8 cellular contexts compared by ENCODE assay signal in the genomic region with DNA sequence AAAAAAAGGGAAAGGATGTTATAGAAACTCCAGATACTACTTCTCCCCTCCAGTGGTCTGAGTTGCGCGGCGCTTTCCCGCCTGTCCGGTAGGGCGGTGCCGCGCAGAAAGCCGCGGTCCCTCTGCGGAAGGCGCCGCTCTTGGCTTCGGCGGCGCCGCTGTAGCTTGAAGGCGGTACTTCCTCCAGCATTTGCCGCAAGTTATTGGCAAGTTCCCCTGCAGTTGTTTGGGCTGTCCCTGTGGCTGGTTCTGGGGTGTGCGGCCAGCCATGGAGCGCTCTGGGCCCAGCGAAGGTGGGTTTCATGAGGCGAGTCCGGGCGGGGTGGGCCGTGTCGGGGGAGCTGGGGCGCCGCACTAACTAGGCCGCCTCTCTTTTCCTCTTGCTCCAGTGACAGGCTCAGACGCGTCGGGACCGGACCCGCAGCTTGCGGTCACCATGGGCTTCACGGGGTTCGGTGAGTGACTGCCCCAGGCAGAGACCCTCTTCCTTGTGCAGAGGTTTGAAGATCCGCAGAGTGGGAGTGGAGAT. TPM values are rescaled to one million over a fixed set of nuclear protein-coding genes. Genes with fewer than 3 reads are reported as not detected.
A peak's percentile ranks its signal among the peaks of the same experiment; 100 is the strongest.
DNase-seq lines count a peak whose midpoint lies in the region; TF ChIP-seq lines count a peak whose summit lies in the region.
"Not testable (repeated sequence)": the region's sequence is repeated elsewhere in the genome, so short reads cannot be mapped to it uniquely, and the experiment has no call there.

A gene (plus strand): TSS at position 219 of the 529 bp plus-strand sequence. CDS start 50 bp downstream, at position 269.

- TF ChIP-seq CTCF in GM20000 (IDR thresholded peaks at IDR 0.05; ENCODE audit: extremely low read depth, missing control alignments), result peak; percentile 83

- H3K9ac ChIP-seq in endocrine pancreas (ENCODE audit: control insufficient read depth, insufficient read depth, low read length), result not testable (repeated sequence)

- H3K9me3 ChIP-seq in endocrine pancreas (ENCODE audit: control insufficient read depth, low read length), result not testable (repeated sequence)

- peak within 1 kb of the TSS; percentile 89 for H3K4me3 ChIP-seq in endocrine pancreas (ENCODE audit: control insufficient read depth, insufficient read depth, low read length)

- DNase-seq in COR-L47 (lab: John Stamatoyannopoulos, UW) (peak; percentile 74), GM20000 (ENCODE audit: low spot score) (peak; percentile 77), HT-29 (ENCODE audit: low spot score) (peak; percentile 92), NOMO-1 treated with DMSO at 0.1 percent for 48 hours (lab: John Stamatoyannopoulos, UW; ENCODE audit: unreplicated experiment) (peak; percentile 99), mesenteric fat pad (ENCODE audit: low spot score) (peak; percentile 93)
- DNase-seq in activated CD8-positive, alpha-beta memory T cell treated with anti-CD3 and anti-CD28 coated beads for 4 hours (ENCODE audit: low read depth in 2 of 2), result peak; percentile 62 to 69
- peak; percentile 57 for DNase-seq in stimulated activated CD8-positive, alpha-beta memory T cell treated with anti-CD3 and anti-CD28 coated beads, Interleukin-15, amount 100 ng/mL, for 24 hours (ENCODE audit: low read depth)

- H3K27me3 ChIP-seq in endocrine pancreas (ENCODE audit: control insufficient read depth, insufficient read depth, low read length), result not testable (repeated sequence)

- not testable (repeated sequence) for H3K36me3 ChIP-seq in endocrine pancreas (ENCODE audit: control insufficient read depth, insufficient read depth, low read length)

- H3K4me1 ChIP-seq in endocrine pancreas (ENCODE audit: control insufficient read depth, insufficient read depth, low read length), result not testable (repeated sequence)

RNA-seq across cellular contexts. Expression of the gene that starts here (rescaled TPM):
- 12.0 and 17.8 TPM in 2 replicates for total RNA-seq in HT-29 (2014; rRNA removed; shearing (Covaris generic))
- 26.5 TPM for total RNA-seq in mesenteric fat pad

Comparison
In these comparisons a context has a peak if more than half of its experiments do, and no peak if none do; other contexts are left out.
1. Peak in every context shown above with its lines: DNase-seq and H3K4me3 ChIP-seq.